9 cellular contexts compared by ENCODE assay signal in genomic region chr2:238169708-238170251, GRCh38. TPM values are rescaled to one million over a fixed set of nuclear protein-coding genes. Genes with fewer than 3 reads are reported as not detected.
DNase-seq lines count a peak whose midpoint lies in the region; ATAC-seq and TF ChIP-seq lines count a peak whose summit lies in the region.
"Had no signal": no experiment of that assay in that cellular context is flagged by ENCODE, and none has a peak within 500 bp of the region (broad histone marks: within the 10 kb centered on the region; RNA-seq: fewer than 3 reads in every experiment).

No MANE protein-coding gene starts in this region.

- H3K79me2 ChIP-seq in OCI-LY3 (ENCODE audit: low read length) = no peaks in the 10 kb centered on the region

- no peak overlapping the region for H3K4me2 ChIP-seq in OCI-LY3 (ENCODE audit: low read length)

- H3K27ac ChIP-seq in OCI-LY3 (ENCODE audit: low read length) = peak overlapping the region; percentile 16; the same call in 1 of the 2 replicates
- no peak overlapping the region for H3K27ac ChIP-seq in CD4-positive, alpha-beta memory T cell (ENCODE audit: low read depth, low read length)

- no peak overlapping the region for H2AFZ ChIP-seq in OCI-LY3 (ENCODE audit: low read depth, low read length)

- ATAC-seq in HG02885 (IDR thresholded peaks at IDR 0.05; ENCODE audit: poor library complexity, unreplicated experiment) = no peak

- peaks cover 18% of the 10 kb centered on the region for H3K36me3 ChIP-seq in OCI-LY3 (replicated peaks; ENCODE audit: low read depth, low read length)
- peaks cover 46% of the 10 kb centered on the region for H3K36me3 ChIP-seq in BE2C
- peaks cover 54% of the 10 kb centered on the region for H3K36me3 ChIP-seq in CD4-positive, alpha-beta memory T cell (ENCODE audit: insufficient read depth, low read length)

- H4K20me1 ChIP-seq in OCI-LY3 (ENCODE audit: insufficient read depth, low read length) = no peaks in the 10 kb centered on the region

- no peak overlapping the region for H3K4me3 Mint-ChIP-seq in osteocyte (ENCODE audit: unreplicated experiment)
- no peak overlapping the region for H3K4me3 Mint-ChIP-seq in CD4-positive, alpha-beta memory T cell
- H3K4me3 Mint-ChIP-seq: activated B cell treated with CpG ODN at 0.5 μM for 24 hours had no signal

- H3K9me3 ChIP-seq in OCI-LY3 (ENCODE audit: insufficient read depth, low read length) = no peaks in the 10 kb centered on the region
- no peaks in the 10 kb centered on the region for H3K9me3 ChIP-seq in BE2C
- no peaks in the 10 kb centered on the region for H3K9me3 ChIP-seq in CD4-positive, alpha-beta memory T cell (ENCODE audit: control insufficient read depth in 1 of 2, low read length in 2 of 2)

- H3K27ac Mint-ChIP-seq in osteocyte (ENCODE audit: unreplicated experiment) = peak overlapping the region; percentile 95
- peak overlapping the region in 3 of 7 donors; percentile 12 to 39 (median 16) for H3K27ac Mint-ChIP-seq in CD4-positive, alpha-beta memory T cell
- H3K27ac Mint-ChIP-seq: activated B cell treated with CpG ODN at 0.5 μM for 24 hours had no signal

- peaks cover 28% of the 10 kb centered on the region for H3K36me3 Mint-ChIP-seq in osteocyte (ENCODE audit: unreplicated experiment)
- peaks cover 39 to 62% of the 10 kb centered on the region in 2 donors for H3K36me3 Mint-ChIP-seq in CD4-positive, alpha-beta memory T cell

- H3K27me3 ChIP-seq in OCI-LY3 (ENCODE audit: low read depth, low read length) (no peaks in the 10 kb centered on the region), BE2C (no peaks in the 10 kb centered on the region)
- H3K27me3 ChIP-seq in CD4-positive, alpha-beta memory T cell (ENCODE audit: insufficient read depth, low read length) = no peaks in the 10 kb centered on the region

- intact Hi-C loops in CD4-positive, alpha-beta memory T cell (cut with micrococcal nuclease) = no loop called here

- H3K4me3 ChIP-seq in OCI-LY3 (ENCODE audit: low read length) = no peak overlapping the region
- no peak overlapping the region for H3K4me3 ChIP-seq in BE2C (ENCODE audit: low read depth, low read length)
- H3K4me3 ChIP-seq in CD4-positive, alpha-beta memory T cell (ENCODE audit: low read length in 2 of 2) = no peak overlapping the region

- no peak overlapping the region for H3K9ac ChIP-seq in OCI-LY3 (ENCODE audit: low read length)

- POLR2A ChIA-PET in CD4-positive, alpha-beta memory T cell (lab: Charles Lee; ENCODE audit: partially characterized antibody) = no interaction called here

- H3K9me3 Mint-ChIP-seq in osteocyte (ENCODE audit: unreplicated experiment) = no peaks in the 10 kb centered on the region
- no peaks in the 10 kb centered on the region for H3K9me3 Mint-ChIP-seq in CD4-positive, alpha-beta memory T cell
- H3K9me3 Mint-ChIP-seq: activated B cell treated with CpG ODN at 0.5 μM for 24 hours had no signal

- DNase-seq in D341Med (ENCODE audit: low spot score) (peak; percentile 30), erythroblast (lab: John Stamatoyannopoulos, UW) (no peak), osteocyte (ENCODE audit: extremely low spot score, unreplicated experiment) (no peak), BE2C (no peak)
- DNase-seq in CD4-positive, alpha-beta memory T cell = no peak
- no peak for DNase-seq in activated T-cell treated with anti-CD3 and anti-CD28 coated beads, Interleukin-2, amount 50 U/mL, for 1 hour
- DNase-seq: activated B cell treated with CpG ODN at 0.5 μM for 24 hours had no signal

- TF ChIP-seq POLR2A in erythroblast (IDR thresholded peaks at IDR 0.05; ENCODE audit: low read length) = peak; percentile 5

- no peaks in the 10 kb centered on the region for H3K27me3 Mint-ChIP-seq in osteocyte (ENCODE audit: unreplicated experiment)
- H3K27me3 Mint-ChIP-seq in CD4-positive, alpha-beta memory T cell = peaks cover 5% of the 10 kb centered on the region in 2 donors

- TF ChIP-seq CTCF in OCI-LY3 (IDR thresholded peaks at IDR 0.05; ENCODE audit: low read depth, low read length) (no peak), osteocyte (IDR thresholded peaks at IDR 0.05) (no peak), BE2C (IDR thresholded peaks at IDR 0.05; ENCODE audit: low read depth, low read length) (no peak)

- H3K4me1 ChIP-seq in OCI-LY3 (ENCODE audit: low read length) (peaks cover 3% of the 10 kb centered on the region; the same call in 1 of the 2 replicates), BE2C (peaks cover 8% of the 10 kb centered on the region)
- no peaks in the 10 kb centered on the region for H3K4me1 ChIP-seq in CD4-positive, alpha-beta memory T cell (ENCODE audit: insufficient read depth, low read length)

- H3K4me1 Mint-ChIP-seq in osteocyte (ENCODE audit: unreplicated experiment) = peaks cover 33% of the 10 kb centered on the region
- peaks cover 0 to 8% (median 3%) of the 10 kb centered on the region in 4 donors for H3K4me1 Mint-ChIP-seq in CD4-positive, alpha-beta memory T cell
- H3K4me1 Mint-ChIP-seq: activated B cell treated with CpG ODN at 0.5 μM for 24 hours had no signal

- CTCF ChIA-PET in CD4-positive, alpha-beta memory T cell (lab: Charles Lee; ENCODE audit: partially characterized antibody) = no interaction called here

RNA-seq across cellular contexts. Expression of gene ERFE, which starts 11.0 kb away (rescaled TPM):
- total RNA-seq in osteocyte = 1.0 and 1.2 TPM in 2 replicates
- 0.43 TPM for polyA plus RNA-seq in BE2C (2012; ENCODE audit: insufficient read depth, insufficient read length, low read depth)
- not detected for total RNA-seq in CD4-positive, alpha-beta memory T cell
- polyA plus RNA-seq in CD4-positive, alpha-beta memory T cell = not detected
- total RNA-seq: activated B cell treated with CpG ODN at 0.5 μM for 24 hours had no signal

RNA-seq across cellular contexts. Expression of gene KLHL30, which starts 31.3 kb away (rescaled TPM):
- 1.0 and 1.2 TPM in 2 replicates for total RNA-seq in osteocyte
- 1.8 TPM for polyA plus RNA-seq in BE2C (2012; ENCODE audit: insufficient read depth, insufficient read length, low read depth)
- not detected for total RNA-seq in CD4-positive, alpha-beta memory T cell
- polyA plus RNA-seq in CD4-positive, alpha-beta memory T cell = not detected
- total RNA-seq: activated B cell treated with CpG ODN at 0.5 μM for 24 hours had no signal

RNA-seq across cellular contexts. Expression of gene ILKAP, which starts 33.7 kb away (rescaled TPM):
- 34.1 and 37.2 TPM in 2 replicates for total RNA-seq in osteocyte
- 46.4 TPM for polyA plus RNA-seq in BE2C (2012; ENCODE audit: insufficient read depth, insufficient read length, low read depth)
- total RNA-seq in CD4-positive, alpha-beta memory T cell = 10 to 100 TPM; 78.2 to 87.8 TPM
- polyA plus RNA-seq in CD4-positive, alpha-beta memory T cell = 10 to 100 TPM; 44.4 to 48.3 TPM
